ENCODE assay signal across 8 cellular contexts in the genomic region with DNA sequence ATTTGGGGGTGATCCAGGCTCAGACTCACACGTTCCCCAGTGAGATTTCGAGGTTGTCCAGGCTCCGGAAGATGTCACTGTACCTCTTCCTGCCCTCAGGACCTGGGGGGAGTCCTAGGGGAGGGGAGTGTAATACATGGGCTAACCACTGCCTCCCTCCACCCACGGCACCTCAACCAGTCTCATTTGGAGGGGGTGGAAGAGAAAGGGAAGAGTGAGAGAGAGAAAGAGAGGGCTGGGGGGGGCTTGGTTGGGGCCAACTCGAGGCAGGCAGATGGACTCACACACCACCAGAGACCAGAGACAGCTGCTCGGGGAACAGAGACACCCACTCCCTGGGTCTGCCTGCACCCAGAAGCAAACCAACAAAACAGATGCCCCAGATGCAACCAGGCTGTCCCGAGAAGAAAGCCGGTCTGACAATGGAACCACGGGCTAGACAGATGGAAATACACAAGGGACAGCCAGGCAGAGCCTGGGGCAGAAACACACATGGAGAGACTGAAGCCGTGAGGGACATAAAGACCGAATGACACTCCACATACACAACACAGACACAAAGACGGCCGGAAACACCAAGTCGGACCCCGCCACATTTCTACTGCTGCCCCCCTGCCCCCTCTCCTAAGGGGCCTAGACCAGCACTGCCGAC. TPM values are rescaled to one million over a fixed set of nuclear protein-coding genes. Genes with fewer than 3 reads are reported as not detected.
DNase-seq lines count a peak whose midpoint lies in the region; ATAC-seq and TF ChIP-seq lines count a peak whose summit lies in the region.

No MANE protein-coding gene starts in this region.

- H3K27me3 ChIP-seq in muscle layer of duodenum (ENCODE audit: low read depth, low read length) (no peaks in the 10 kb centered on the region), thyroid gland (no peaks in the 10 kb centered on the region)

- peak in 25 of 34 experiments; percentile 9 to 62 (median 33) for DNase-seq in T-cell
- no peak for DNase-seq in thyroid gland

- H3K9me3 ChIP-seq in muscle layer of duodenum (ENCODE audit: control insufficient read depth in 1 of 2, low read length in 2 of 2) (no peaks in the 10 kb centered on the region), thyroid gland (no peaks in the 10 kb centered on the region)

- H3K4me1 Mint-ChIP-seq in T-cell, result peaks cover 23 to 26% (median 25%) of the 10 kb centered on the region in 3 donors
- peaks cover 27% of the 10 kb centered on the region for H3K4me1 Mint-ChIP-seq in dendritic cell treated with granulocyte-macrophage colony-stimulating factor and Interleukin-4, amounts not matched to agents 40 ng/mL and 50 ng/mL, for 4 days (ENCODE audit: low read depth)

- no peak for TF ChIP-seq CTCF in thyroid gland (IDR thresholded peaks at IDR 0.05)

- H3K27me3 Mint-ChIP-seq in T-cell, result no peaks in the 10 kb centered on the region
- no peaks in the 10 kb centered on the region for H3K27me3 Mint-ChIP-seq in dendritic cell treated with granulocyte-macrophage colony-stimulating factor and Interleukin-4, amounts not matched to agents 40 ng/mL and 50 ng/mL, for 4 days

- peaks cover 10 to 27% of the 10 kb centered on the region in 2 donors for H3K36me3 ChIP-seq in muscle layer of duodenum (ENCODE audit: control insufficient read depth in 1 of 2, insufficient read depth in 2 of 2, low read length in 2 of 2)
- H3K36me3 ChIP-seq in thyroid gland, result peaks cover 27 to 30% of the 10 kb centered on the region in 2 donors

- ATAC-seq in HG02884 (IDR thresholded peaks at IDR 0.05; ENCODE audit: unreplicated experiment) (peak; percentile 38), T-cell (replicated peaks in 1 of 4) (peak; percentile 8 to 33 (median 28)), HG03520 (IDR thresholded peaks at IDR 0.05; ENCODE audit: unreplicated experiment) (no peak), GM18519 (IDR thresholded peaks at IDR 0.05; ENCODE audit: low FRiP score, unreplicated experiment) (no peak)

- H3K9me3 Mint-ChIP-seq in T-cell, result no peaks in the 10 kb centered on the region
- no peaks in the 10 kb centered on the region for H3K9me3 Mint-ChIP-seq in dendritic cell treated with granulocyte-macrophage colony-stimulating factor and Interleukin-4, amounts not matched to agents 40 ng/mL and 50 ng/mL, for 4 days

- CTCF ChIA-PET in T-cell (lab: Charles Lee), result no interaction called here

- 26 to 33% methylated on average over 16 of the region's 16 CpGs for WGBS in thyroid gland, 2 donors

- H3K27ac Mint-ChIP-seq in T-cell, result peak overlapping the region; percentile 95 to 98
- peak overlapping the region; percentile 98 for H3K27ac Mint-ChIP-seq in dendritic cell treated with granulocyte-macrophage colony-stimulating factor and Interleukin-4, amounts not matched to agents 40 ng/mL and 50 ng/mL, for 4 days

- H3K27ac ChIP-seq in muscle layer of duodenum (ENCODE audit: low read length), result peak overlapping the region; percentile 63
- peak overlapping the region in 1 of 3 donors; percentile 32 for H3K27ac ChIP-seq in thyroid gland

- H3K4me3 ChIP-seq in GM08714 (ENCODE audit: low read length) (peak overlapping the region; percentile 70), muscle layer of duodenum (ENCODE audit: low read depth in 1 of 2, low read length in 2 of 2) (peak overlapping the region; percentile 77 to 84), thyroid gland (replicated peaks in 1 of 3) (peak overlapping the region; percentile 33 to 63 (median 52))

- H3K4me3 Mint-ChIP-seq in T-cell, result peak overlapping the region; percentile 92 to 93 (median 92)
- peak overlapping the region; percentile 98 for H3K4me3 Mint-ChIP-seq in dendritic cell treated with granulocyte-macrophage colony-stimulating factor and Interleukin-4, amounts not matched to agents 40 ng/mL and 50 ng/mL, for 4 days

- no peak for TF ChIP-seq POLR2A in thyroid gland (IDR thresholded peaks at IDR 0.05)

- intact Hi-C loops in dendritic cell treated with granulocyte-macrophage colony-stimulating factor and Interleukin-4, amounts not matched to agents 40 ng/mL and 50 ng/mL, for 4 days (cut with micrococcal nuclease), result loop anchor here (1.0 kb wide), 2 partner anchors 21 to 110 kb away; partner anchors contain the start of gene ATP13A1
- intact Hi-C loops in thyroid gland (cut with DNase I), result loop anchor here (2.0 kb wide), 1 partner anchor 108 kb away; no protein-coding TSS in a partner anchor

- peaks cover 0 to 7% of the 10 kb centered on the region in 2 donors for H3K4me1 ChIP-seq in muscle layer of duodenum (ENCODE audit: control insufficient read depth in 1 of 2, insufficient read depth in 2 of 2, low read length in 2 of 2)
- peaks cover 8 to 14% of the 10 kb centered on the region in 2 donors for H3K4me1 ChIP-seq in thyroid gland

- peaks cover 24% of the 10 kb centered on the region for H3K36me3 Mint-ChIP-seq in T-cell
- peaks cover 100% of the 10 kb centered on the region for H3K36me3 Mint-ChIP-seq in dendritic cell treated with granulocyte-macrophage colony-stimulating factor and Interleukin-4, amounts not matched to agents 40 ng/mL and 50 ng/mL, for 4 days (ENCODE audit: low read depth)

- POLR2A ChIA-PET in T-cell (lab: Charles Lee), result no interaction called here

RNA-seq across cellular contexts. Expression of gene GMIP, which starts 0.8 kb away (rescaled TPM):
- total RNA-seq in T-cell, result 100 to 1,000 TPM in 4 of 5 donors, 10 to 100 TPM in 1; 99.5 to 148 (median 133) TPM
- 10 to 100 TPM; 12.9 to 23.5 (median 17.3) TPM for total RNA-seq in thyroid gland

RNA-seq across cellular contexts. Expression of gene LPAR2, which starts 14.6 kb away (rescaled TPM):
- total RNA-seq in T-cell, result 100 to 1,000 TPM in 1 of 5 donors, 10 to 100 TPM in 4; 78.3 to 106 (median 82.4) TPM
- 10 to 100 TPM; 10.2 to 35.2 (median 22.9) TPM for total RNA-seq in thyroid gland

RNA-seq across cellular contexts. Expression of gene ATP13A1, which starts 20.8 kb away (rescaled TPM):
- 100 to 1,000 TPM in 3 of 5 donors, 10 to 100 TPM in 2; 80.4 to 170 (median 156) TPM for total RNA-seq in T-cell
- total RNA-seq in thyroid gland, result 100 to 1,000 TPM in 3 of 4 donors, 10 to 100 TPM in 1; 97.3 to 293 (median 129) TPM

RNA-seq across cellular contexts. Expression of gene PBX4, which starts 24.1 kb away (rescaled TPM):
- total RNA-seq in T-cell (10 to 100 TPM; 40.9 to 48.3 (median 42.7) TPM), thyroid gland (10 to 100 TPM; 22.5 to 62.4 (median 38.4) TPM)

RNA-seq across cellular contexts. Expression of gene ZNF101, which starts 26.0 kb away (rescaled TPM):
- total RNA-seq in T-cell, result 100 to 1,000 TPM in 3 of 5 donors, 10 to 100 TPM in 2; 66.2 to 180 (median 164) TPM
- total RNA-seq in thyroid gland, result 10 to 100 TPM in 2 of 4 donors, 1 to 10 TPM in 2; 6.9 to 13.4 (median 11.3) TPM

Comparison
In these comparisons a context has a peak if more than half of its experiments do, and no peak if none do; other contexts are left out.
1. ATAC-seq: peak in HG02884 (single experiment) and T-cell (4 of 4); none in HG03520 (single experiment) and GM18519 (single experiment).
2. DNase-seq: peak in T-cell (25 of 34); none in thyroid gland (0 of 2).
3. RNA of gene GMIP, which starts 0.8 kb away (total RNA-seq): 99.5 to 148 TPM in T-cell; 12.9 to 23.5 TPM in thyroid gland; every median in the first group is over 4 times any median in the second.
4. Peak in every context shown above with its lines, with median percentiles within 50 percentile points of each other: H3K4me3 ChIP-seq.